ENCODE assay signal across 8 cellular contexts in the genomic region with DNA sequence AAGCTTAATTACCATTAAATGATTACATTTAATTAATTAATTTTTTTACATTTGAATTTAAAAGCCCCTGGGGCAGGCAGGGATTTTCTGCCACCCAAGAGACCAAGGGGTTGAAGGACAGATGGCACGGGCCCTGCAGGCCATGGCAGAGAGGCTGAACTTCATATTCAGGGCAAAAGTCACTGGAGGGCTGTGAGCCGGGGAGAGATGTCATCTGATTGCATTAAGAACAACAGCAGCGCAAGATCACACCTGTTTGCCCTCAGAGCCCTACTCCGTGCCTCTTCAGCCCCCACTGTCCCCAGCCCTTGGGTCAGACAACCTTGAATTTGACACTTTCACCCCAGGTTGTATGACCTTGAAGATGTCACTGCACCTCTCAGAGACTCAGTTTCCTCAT. TPM values are rescaled to one million over a fixed set of nuclear protein-coding genes. Genes with fewer than 3 reads are reported as not detected.
"Had no signal": no experiment of that assay in that cellular context is flagged by ENCODE, and none has a peak within 500 bp of the region (broad histone marks: within the 10 kb centered on the region; RNA-seq: fewer than 3 reads in every experiment).

No MANE protein-coding gene starts in this region.

RNA-seq across cellular contexts. Expression of a gene that starts 55.7 kb away (rescaled TPM):
- total RNA-seq: activated CD4-positive, alpha-beta memory T cell treated with anti-CD3 and anti-CD28 coated beads, Interleukin-2, amount 10 ng/mL, durations not matched to agents 7 days and 5 days; activated CD8-positive, alpha-beta memory T cell treated with anti-CD3 and anti-CD28 coated beads, Interleukin-2, amount 10 ng/mL, durations not matched to agents 7 days and 5 days; activated naive CD4-positive, alpha-beta T cell treated with anti-CD3 and anti-CD28 coated beads for 36 hours; activated naive CD4-positive, alpha-beta T cell treated with anti-CD3 and anti-CD28 coated beads, Interleukin-2, amount 50 U/mL, for 72 hours; MCF 10A; RPMI7951; T-helper 1 cell treated with Interleukin-12 subunit alpha and Interleukin-12 subunit beta and Interleukin-4 antibody, amounts not matched to agents 30 ng/mL and 1 ng/mL, for 36 hours; T-helper 2 cell treated with Interferon-gamma antibody and Interleukin-4, amounts not matched to agents 100 ng/mL and 5 ng/mL, for 36 hours had no signal
